ENCODE assay signal across 8 cellular contexts in genomic region chr7:141073641-141074161, GRCh38. TPM values are rescaled to one million over a fixed set of nuclear protein-coding genes. Genes with fewer than 3 reads are reported as not detected.
DNase-seq lines count a peak whose midpoint lies in the region; ATAC-seq, FAIRE-seq and TF ChIP-seq lines count a peak whose summit lies in the region.

Gene TMEM178B (plus strand): TSS chr7:141074064.

- peaks cover 44% of the 10 kb centered on the region for H3K27me3 ChIP-seq in IMR-90 (ENCODE audit: control insufficient read depth, insufficient read depth, low read length)
- H3K27me3 ChIP-seq in ascending aorta = peaks cover 7% of the 10 kb centered on the region
- peaks cover 64% of the 10 kb centered on the region for H3K27me3 ChIP-seq in iPS-20b (ENCODE audit: insufficient read depth, low read length)
- H3K27me3 ChIP-seq in small intestine (ENCODE audit: control insufficient read depth in 2 of 2, insufficient read depth in 2 of 2, low read length in 2 of 2) = peaks cover 16 to 30% of the 10 kb centered on the region in 2 donors

- H3K9me1 ChIP-seq in IMR-90 (ENCODE audit: insufficient read depth, low read length) = no peaks in the 10 kb centered on the region

- no TSS peak for BruUV-seq in IMR-90 (replicated peaks; lab: Mats Ljungman, UMichigan)

- H3K23ac ChIP-seq in IMR-90 (ENCODE audit: low read depth, low read length) = no peak within 1 kb of the TSS

- H2BK120ac ChIP-seq in IMR-90 (ENCODE audit: low read depth, low read length) = no peak within 1 kb of the TSS

- no peaks in the 10 kb centered on the region for H3K9me3 ChIP-seq in IMR-90 (ENCODE audit: control insufficient read depth, insufficient read depth, low read length)
- H3K9me3 ChIP-seq in ascending aorta = no peaks in the 10 kb centered on the region
- H3K9me3 ChIP-seq in iPS-20b (ENCODE audit: insufficient read depth, low read depth, low read length) = no peaks in the 10 kb centered on the region
- no peaks in the 10 kb centered on the region for H3K9me3 ChIP-seq in small intestine (ENCODE audit: control insufficient read depth, low read depth)

- intact Hi-C loops in IMR-90 (cut with micrococcal nuclease) = loop anchor here (2.0 to 10.0 kb wide), 2 partner anchors 59 to 581 kb away; partner anchors contain the start of gene MRPS33
- intact Hi-C loops in ascending aorta (cut with DNase I) = no loop called here

- no peak for FAIRE-seq in small intestine (lab: Jason Lieb, UNC)

- no peaks in the 10 kb centered on the region for H3K79me1 ChIP-seq in IMR-90 (ENCODE audit: low read depth in 1 of 2, low read length in 2 of 2)

- no peak within 1 kb of the TSS for H4K91ac ChIP-seq in IMR-90 (ENCODE audit: insufficient read depth, low read depth, low read length)

- WGBS in IMR-90 (ENCODE audit: extremely low coverage in 2 of 2, insufficient read length in 1 of 2), 2 experiments = 4% methylated on average over 10 of the region's 47 CpGs; no CpG with 5 or more reads in 1 of the 2 experiments
- 0 to 1% (median 1%) methylated on average over 35 to 47 of the region's 47 CpGs for WGBS in small intestine, 3 donors

- no peak within 1 kb of the TSS for H2BK5ac ChIP-seq in IMR-90 (ENCODE audit: low read depth, low read length, poor library complexity, severe bottlenecking)

- no peak within 1 kb of the TSS for H2BK15ac ChIP-seq in IMR-90 (ENCODE audit: low read depth, low read length)

- H3K4me3 ChIP-seq in IMR-90 (ENCODE audit: insufficient read depth, low read depth, low read length) = peak within 1 kb of the TSS; percentile 47
- H3K4me3 ChIP-seq in ascending aorta = peak within 1 kb of the TSS; percentile 46 to 65
- peak within 1 kb of the TSS; percentile 89 for H3K4me3 ChIP-seq in iPS-20b (ENCODE audit: low read length)
- peak within 1 kb of the TSS in 1 of 2 donors; percentile 51 for H3K4me3 ChIP-seq in small intestine (ENCODE audit: low read depth in 1 of 2, low read length in 2 of 2)

- H3K14ac ChIP-seq in IMR-90 (replicated peaks; ENCODE audit: low read depth, low read length) = no peak within 1 kb of the TSS

- TF ChIP-seq POLR2A in IMR-90 (IDR thresholded peaks at IDR 0.05; ENCODE audit: low read depth, low read length) = no peak

- H4K8ac ChIP-seq in IMR-90 (ENCODE audit: low read depth in 2 of 2, low read length in 2 of 2) = no peak within 1 kb of the TSS

- no peak within 1 kb of the TSS for H3K18ac ChIP-seq in IMR-90 (ENCODE audit: low read depth, low read length)

- no peaks in the 10 kb centered on the region for H3K36me3 ChIP-seq in IMR-90 (ENCODE audit: control insufficient read depth, insufficient read depth, low read length)
- no peaks in the 10 kb centered on the region for H3K36me3 ChIP-seq in ascending aorta
- no peaks in the 10 kb centered on the region for H3K36me3 ChIP-seq in iPS-20b (ENCODE audit: insufficient read depth, low read depth, low read length)
- no peaks in the 10 kb centered on the region for H3K36me3 ChIP-seq in small intestine (ENCODE audit: control insufficient read depth in 2 of 2, insufficient read depth in 2 of 2, low read length in 2 of 2)

- ATAC-seq in IMR-90 (ENCODE audit: low read depth) (no peak), HG03108 (IDR thresholded peaks at IDR 0.05; ENCODE audit: unreplicated experiment) (no peak), HG03039 (IDR thresholded peaks at IDR 0.05; ENCODE audit: unreplicated experiment) (no peak)

- H3K9ac ChIP-seq in IMR-90 (ENCODE audit: low read depth, low read length) (peak within 1 kb of the TSS; percentile 33; the same call in 1 of the 2 replicates), iPS-20b (ENCODE audit: low read depth, low read length) (peak within 1 kb of the TSS; percentile 88; the same call in 1 of the 2 replicates)

- TF ChIP-seq CTCF in IMR-90 (conservative IDR thresholded peaks at IDR 0.05; ENCODE audit: low read depth, low read length) = no peak
- no peak for TF ChIP-seq CTCF in ascending aorta (IDR thresholded peaks at IDR 0.05)

- H3K56ac ChIP-seq in IMR-90 (ENCODE audit: extremely low read depth, insufficient read depth, low read length) = no peak within 1 kb of the TSS

- H2BK20ac ChIP-seq in IMR-90 (ENCODE audit: low read depth, low read length) = no peak within 1 kb of the TSS

- H4K20me1 ChIP-seq in IMR-90 (ENCODE audit: insufficient read depth, low read length) = no peaks in the 10 kb centered on the region

- peak within 1 kb of the TSS; percentile 83 for H2AFZ ChIP-seq in IMR-90 (replicated peaks; ENCODE audit: low read length, poor library complexity)

- DNase-seq in DMS53 treated with DMSO at 0.1 percent for 48 hours (lab: John Stamatoyannopoulos, UW; ENCODE audit: unreplicated experiment) (peak; percentile 66), IMR-90 (no peak), ascending aorta (ENCODE audit: low spot score in 2 of 2) (no peak), small intestine (no peak)
- DNase-seq in stimulated activated CD8-positive, alpha-beta memory T cell treated with anti-CD3 and anti-CD28 coated beads, Interleukin-4, amount 100 ng/mL, for 48 hours = peak; percentile 30

- CTCF ChIA-PET in IMR-90 (lab: Yijun Ruan, JAX) = no interaction called here

- H4K5ac ChIP-seq in IMR-90 (ENCODE audit: low read depth, low read length) = no peak within 1 kb of the TSS

- peak within 1 kb of the TSS; percentile 82 for H3K4me2 ChIP-seq in IMR-90 (ENCODE audit: low read depth, low read length)

- POLR2A ChIA-PET in IMR-90 (lab: Charles Lee; ENCODE audit: unreplicated experiment) = no interaction called here

- in situ Hi-C loops in IMR-90 (cut with MboI; ENCODE audit: low sequenced_read_pairs) = no loop called here

- dilution Hi-C loops in IMR-90 (cut with HindIII; ENCODE audit: low sequenced_read_pairs, unreplicated experiment) = no loop called here

- no peak within 1 kb of the TSS for H2AK9ac ChIP-seq in IMR-90 (replicated peaks; ENCODE audit: low read depth, low read length, poor library complexity)

- H3K4me1 ChIP-seq in IMR-90 (ENCODE audit: control insufficient read depth, insufficient read depth, low read length) (peaks cover 1% of the 10 kb centered on the region; the same call in 1 of the 2 replicates), ascending aorta (peaks cover 3 to 10% of the 10 kb centered on the region in 2 donors), iPS-20b (ENCODE audit: insufficient read depth, low read length) (peaks cover 26% of the 10 kb centered on the region; the same call in 1 of the 2 replicates), small intestine (ENCODE audit: control insufficient read depth in 2 of 2, insufficient read depth in 1 of 2, low read depth in 1 of 2, low read length in 1 of 2) (peaks cover 0 to 8% of the 10 kb centered on the region in 2 donors)

- H3K27ac ChIP-seq in IMR-90 (ENCODE audit: insufficient read depth, low read length) (no peak within 1 kb of the TSS), ascending aorta (no peak within 1 kb of the TSS), iPS-20b (ENCODE audit: low read length) (no peak within 1 kb of the TSS), small intestine (ENCODE audit: low read depth in 1 of 2, low read length in 1 of 2) (no peak within 1 kb of the TSS)

- H3K4ac ChIP-seq in IMR-90 (ENCODE audit: low read depth, low read length) = no peak within 1 kb of the TSS

- no peak for TF ChIP-seq RAD21 in IMR-90 (IDR thresholded peaks at IDR 0.05; ENCODE audit: low read length)

- no peak within 1 kb of the TSS for H2AK5ac ChIP-seq in IMR-90 (ENCODE audit: low read depth, low read length)

TF ChIP-seq in IMR-90, 13 proteins besides CTCF, POLR2A, EP300 and RAD21:
- TF ChIP-seq RCOR1 (IDR thresholded peaks at IDR 0.05; ENCODE audit: insufficient replicate concordance, low read length) = no peak
- TF ChIP-seq MAZ (IDR thresholded peaks at IDR 0.05; ENCODE audit: borderline replicate concordance, low read depth, low read length) = no peak
- no peak for TF ChIP-seq MXI1 (IDR thresholded peaks at IDR 0.05; ENCODE audit: borderline replicate concordance, low read depth, low read length)
- no peak for TF ChIP-seq MAFK (IDR thresholded peaks at IDR 0.05; ENCODE audit: low read depth, low read length)
- TF ChIP-seq ELK1 (IDR thresholded peaks at IDR 0.05; ENCODE audit: borderline replicate concordance, low read depth, low read length) = no peak
- no peak for TF ChIP-seq FOS (IDR thresholded peaks at IDR 0.05; ENCODE audit: low read depth, low read length)
- TF ChIP-seq CHD1 (IDR thresholded peaks at IDR 0.05; ENCODE audit: low read depth, low read length) = no peak
- TF ChIP-seq SMC3 (IDR thresholded peaks at IDR 0.05; ENCODE audit: low read depth, low read length) = no peak
- TF ChIP-seq NFE2L2 (IDR thresholded peaks at IDR 0.05; ENCODE audit: low read depth, low read length) = no peak
- TF ChIP-seq USF2 (IDR thresholded peaks at IDR 0.05; ENCODE audit: low read depth, low read length) = no peak
TF ChIP-seq in IMR-90: peak in this region for 0.

RNA-seq across cellular contexts. Expression of gene TMEM178B, which starts in this region (rescaled TPM):
- total RNA-seq in IMR-90 (2012; rRNA removed) (under 0.01 TPM in 2 replicates), ascending aorta (1.9 TPM)
- polyA plus RNA-seq in IMR-90 (2012; rRNA removed) (0.05 and 0.06 TPM in 2 replicates), small intestine (under 1 TPM in 1 of 3 donors, not detected in 2; 0.69 TPM)
- 0.03 and 0.20 TPM in 2 replicates for polyA plus RNA-seq in IMR-90 (2012; cell fraction: cytosol; rRNA removed)
- polyA plus RNA-seq in IMR-90 (2012; cell fraction: nucleus; rRNA removed; ENCODE audit: low replicate concordance) = 0.03 and 0.13 TPM in 2 replicates

Comparison
In these comparisons a context has a peak if more than half of its experiments do, and no peak if none do; other contexts are left out.
1. DNase-seq: peak in DMS53 treated with DMSO at 0.1 percent for 48 hours (single experiment) and stimulated activated CD8-positive, alpha-beta memory T cell treated with anti-CD3 and anti-CD28 coated beads, Interleukin-4, amount 100 ng/mL, for 48 hours (single experiment); none in IMR-90 (single experiment), ascending aorta (0 of 2) and small intestine (single experiment).